8 cellular contexts compared by ENCODE assay signal in the genomic region with DNA sequence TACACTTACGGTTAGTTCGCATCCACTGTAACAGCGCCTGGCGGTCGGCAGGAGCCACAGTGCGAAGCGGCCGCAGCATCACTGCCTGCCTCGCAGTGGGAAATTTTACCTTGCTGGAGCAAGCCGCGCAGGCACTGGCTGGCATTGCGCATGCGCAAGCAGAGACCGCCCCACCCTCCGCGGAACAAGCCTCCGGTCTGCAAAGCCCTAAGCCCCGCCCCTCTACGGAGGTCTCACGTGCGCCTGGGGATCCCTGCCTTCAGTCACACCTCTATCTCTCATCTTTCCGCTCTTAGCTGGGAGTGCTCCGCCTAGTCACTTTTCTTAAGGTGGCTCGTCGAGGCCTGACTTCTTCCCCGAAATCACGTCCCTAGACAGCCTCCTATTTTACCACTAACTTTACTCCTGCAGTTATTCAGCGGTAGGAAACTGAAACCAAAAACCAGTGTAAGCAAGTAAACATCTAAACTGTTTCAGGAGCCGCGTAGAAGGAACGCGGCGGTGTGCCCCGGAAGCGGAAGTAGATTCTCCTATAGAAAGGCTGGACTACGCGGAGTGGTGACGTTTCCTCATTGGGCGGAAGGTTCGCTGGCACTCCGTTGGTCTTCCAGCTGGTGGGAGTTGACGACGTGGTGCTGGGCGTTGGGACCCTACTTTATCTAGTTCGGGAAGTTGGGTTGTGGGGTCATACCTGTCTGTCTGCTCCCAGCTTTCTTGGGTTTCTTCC. TPM values are rescaled to one million over a fixed set of nuclear protein-coding genes. Genes with fewer than 3 reads are reported as not detected.
DNase-seq lines count a peak whose midpoint lies in the region; ATAC-seq and TF ChIP-seq lines count a peak whose summit lies in the region.

A gene (plus strand): TSS at position 572 of the 727 bp plus-strand sequence. CDS start 13,718 bp downstream, outside the sequence.

- under 1% methylated on average over 45 of the region's 45 CpGs for WGBS in right cardiac atrium

- ATAC-seq in GM18505 (IDR thresholded peaks at IDR 0.05; ENCODE audit: unreplicated experiment): peak; percentile 76
- ATAC-seq in HG02970 (IDR thresholded peaks at IDR 0.05; ENCODE audit: low FRiP score, unreplicated experiment): peak; percentile 87
- ATAC-seq in right cardiac atrium: peak; percentile 97 to 98

- H3K27ac ChIP-seq in ascending aorta (peak within 1 kb of the TSS; percentile 94 to 99), right cardiac atrium (ENCODE audit: low read length) (peak within 1 kb of the TSS; percentile 91), uterus (peak within 1 kb of the TSS; percentile 97 to 99)

- H3K36me3 ChIP-seq in ascending aorta: no peaks in the 10 kb centered on the region
- H3K36me3 ChIP-seq in uterus: no peaks in the 10 kb centered on the region

- no peaks in the 10 kb centered on the region for H3K27me3 ChIP-seq in ascending aorta
- no peaks in the 10 kb centered on the region for H3K27me3 ChIP-seq in right cardiac atrium (ENCODE audit: control insufficient read depth, insufficient read depth)
- H3K27me3 ChIP-seq in uterus: no peaks in the 10 kb centered on the region

- H3K9me3 ChIP-seq in ascending aorta: no peaks in the 10 kb centered on the region
- no peaks in the 10 kb centered on the region for H3K9me3 ChIP-seq in right cardiac atrium (ENCODE audit: control insufficient read depth, low read length)
- no peaks in the 10 kb centered on the region for H3K9me3 ChIP-seq in uterus

- TF ChIP-seq POLR2A in GM18505 (IDR thresholded peaks at IDR 0.05; ENCODE audit: borderline replicate concordance, extremely low read depth, insufficient read depth, insufficient read length): peak; percentile 96
- peak; percentile 92 to 94 for TF ChIP-seq POLR2A in uterus (IDR thresholded peaks at IDR 0.05)

- peaks cover 0 to 37% of the 10 kb centered on the region in 2 donors for H3K4me1 ChIP-seq in ascending aorta
- H3K4me1 ChIP-seq in right cardiac atrium (ENCODE audit: control insufficient read depth, insufficient read depth, low read length): peaks cover 1% of the 10 kb centered on the region
- peaks cover 10 to 25% of the 10 kb centered on the region in 2 donors for H3K4me1 ChIP-seq in uterus

- intact Hi-C loops in T-helper 2 cell treated with Interferon-gamma antibody and Interleukin-4, amounts not matched to agents 100 ng/mL and 5 ng/mL, for 36 hours (cut with micrococcal nuclease): loop anchor here (1.0 to 5.0 kb wide), 10 partner anchors 51 to 844 kb away; a partner anchor contains a TSS
- intact Hi-C loops in ascending aorta (cut with DNase I): loop anchor here (1.0 to 10.0 kb wide), 10 partner anchors 64 to 825 kb away; a partner anchor contains a TSS
- intact Hi-C loops in right cardiac atrium (cut with DNase I): loop anchor here in 1 of 4 donors (10.0 kb wide), 1 partner anchor 108 kb away; a partner anchor contains a TSS
- intact Hi-C loops in uterus (cut with DNase I; ENCODE audit: low total_unique reads): loop anchor here (10.0 kb wide), 2 partner anchors 62 to 108 kb away; a partner anchor contains a TSS

- DNase-seq in NCI-H187 treated with DMSO at 0.1 percent for 48 hours (lab: John Stamatoyannopoulos, UW) (peak; percentile 94), ascending aorta (ENCODE audit: low spot score in 2 of 2) (peak; percentile 93 to 99), right cardiac atrium (peak; percentile 97 to 99 (median 99)), pulmonary artery endothelial cell (ENCODE audit: low read depth, low spot score) (peak; percentile 93), uterus (peak; percentile 97 to 99)

- H3K4me3 ChIP-seq in ascending aorta (peak within 1 kb of the TSS; percentile 79 to 91), right cardiac atrium (ENCODE audit: low read length) (peak within 1 kb of the TSS; percentile 77), uterus (peak within 1 kb of the TSS; percentile 95 to 98)

- TF ChIP-seq CTCF in ascending aorta (IDR thresholded peaks at IDR 0.05) (no peak), uterus (IDR thresholded peaks at IDR 0.05) (peak in 3 of 4 experiments; percentile 5 to 54 (median 43))

RNA-seq across cellular contexts. Expression of the gene that starts here (rescaled TPM):
- total RNA-seq in T-helper 2 cell treated with Interferon-gamma antibody and Interleukin-4, amounts not matched to agents 100 ng/mL and 5 ng/mL, for 36 hours: 68.1 and 69.4 TPM in 2 replicates
- total RNA-seq in ascending aorta (87.7 TPM), right cardiac atrium (10 to 100 TPM; 31.1 to 34.1 (median 33.0) TPM), pulmonary artery endothelial cell (73.1 and 80.2 TPM in 2 replicates), uterus (100 to 1,000 TPM in 2 of 4 donors, 10 to 100 TPM in 2; 41.7 to 219 (median 82.1) TPM)
- polyA plus RNA-seq in right cardiac atrium: 34.1 TPM

Comparison
In these comparisons a context has a peak if more than half of its experiments do, and no peak if none do; other contexts are left out.
1. Peak in every context shown above with its lines: DNase-seq, ATAC-seq, H3K4me3 ChIP-seq and H3K27ac ChIP-seq.
2. CTCF ChIP-seq: peak in uterus (3 of 4); none in ascending aorta (0 of 3).